ENCODE assay signal across 8 cellular contexts in genomic region chr1:29202584-29203340, GRCh38. TPM values are rescaled to one million over a fixed set of nuclear protein-coding genes. Genes with fewer than 3 reads are reported as not detected.
DNase-seq lines count a peak whose midpoint lies in the region; ATAC-seq, FAIRE-seq and TF ChIP-seq lines count a peak whose summit lies in the region.

No MANE protein-coding gene starts in this region.

- H3K9ac ChIP-seq in kidney (ENCODE audit: low read length in 2 of 2): peak overlapping the region; percentile 2 to 16

- H3K27ac ChIP-seq in kidney (ENCODE audit: low read depth in 2 of 2, low read length in 2 of 2): peak overlapping the region; percentile 66 to 77

- intact Hi-C loops in kidney (cut with DNase I): loop anchor here (5.0 kb wide), 1 partner anchor 320 kb away; no protein-coding TSS in a partner anchor

- no peaks in the 10 kb centered on the region for H3K9me3 ChIP-seq in kidney (ENCODE audit: control insufficient read depth in 1 of 2, low read length in 2 of 2)

- no peak overlapping the region for H3K4me3 ChIP-seq in kidney (ENCODE audit: low read length in 2 of 2)

- peaks cover 21 to 25% of the 10 kb centered on the region in 2 donors for H3K36me3 ChIP-seq in kidney (ENCODE audit: control insufficient read depth in 1 of 2, insufficient read depth in 2 of 2, low read length in 2 of 2)

- peak; percentile 94 for FAIRE-seq in kidney (lab: Jason Lieb, UNC)

- ATAC-seq in HG03196 (IDR thresholded peaks at IDR 0.05; ENCODE audit: unreplicated experiment): peak; percentile 75
- ATAC-seq in HG03571 (IDR thresholded peaks at IDR 0.05; ENCODE audit: unreplicated experiment): no peak

- peaks cover 0 to 8% of the 10 kb centered on the region in 2 donors for H3K4me1 ChIP-seq in kidney (ENCODE audit: control insufficient read depth in 1 of 2, insufficient read depth in 1 of 2, low read depth in 1 of 2, low read length in 2 of 2)

- DNase-seq in GM04503 (ENCODE audit: low read depth) (peak; percentile 92), NCI-H345 (lab: John Stamatoyannopoulos, UW) (peak; percentile 87), kidney (peak; percentile 96)
- DNase-seq in activated CD4-positive, CD25-positive, alpha-beta regulatory T cell (lab: John Stamatoyannopoulos, UW): peak; percentile 62 to 94 (median 84)
- DNase-seq in central memory CD4-positive, alpha-beta T cell: peak; percentile 74
- DNase-seq in stimulated activated CD4-positive, alpha-beta T cell treated with anti-CD3 and anti-CD28 coated beads, Interleukin-12 subunit alpha, Interleukin-12 subunit beta, amount 100 ng/mL, for 48 hours (ENCODE audit: low read depth in 2 of 3, low spot score in 1 of 3): peak; percentile 84 to 95 (median 85)

- TF ChIP-seq CTCF in kidney (IDR thresholded peaks at IDR 0.05; ENCODE audit: borderline replicate concordance, extremely low read depth, insufficient read depth): peak; percentile 98

RNA-seq across cellular contexts. Expression of gene SRSF4, which starts 21.1 kb away (rescaled TPM):
- total RNA-seq in kidney: 72.3 TPM
- polyA plus RNA-seq in kidney (ENCODE audit: insufficient read depth, low read depth, low replicate concordance): 48.4 TPM

RNA-seq across cellular contexts. Expression of gene MECR, which starts 28.0 kb away (rescaled TPM):
- 27.7 TPM for total RNA-seq in kidney
- 42.6 TPM for polyA plus RNA-seq in kidney (ENCODE audit: insufficient read depth, low read depth, low replicate concordance)

RNA-seq across cellular contexts. Expression of gene PTPRU, which starts 33.6 kb away (rescaled TPM):
- total RNA-seq in kidney: 53.6 TPM
- polyA plus RNA-seq in kidney (ENCODE audit: insufficient read depth, low read depth, low replicate concordance): 3.7 TPM
